ENCODE assay signal across 8 cellular contexts in genomic region chr13:32669030-32669646, GRCh38.
A peak's percentile ranks its signal among the peaks of the same experiment; 100 is the strongest.
DNase-seq lines count a peak whose midpoint lies in the region; ATAC-seq and TF ChIP-seq lines count a peak whose summit lies in the region.

No MANE protein-coding gene starts in this region.

- H3K27ac ChIP-seq in HCT116 (ENCODE audit: low read depth, low read length), result no peak overlapping the region
- H3K27ac ChIP-seq in mesenchymal stem cell (ENCODE audit: low read length, poor library complexity, severe bottlenecking), result no peak overlapping the region

- DNase-seq in DMS114 treated with DMSO at 0.1 percent for 48 hours (lab: John Stamatoyannopoulos, UW; ENCODE audit: unreplicated experiment), result peak; percentile 40
- DNase-seq in HCT116 (ENCODE audit: low read depth, low spot score), result peak; percentile 28
- peak; percentile 68 for DNase-seq in NCI-H748 treated with DMSO at 0.1 percent for 48 hours (lab: John Stamatoyannopoulos, UW)
- DNase-seq in cerebellar cortex (ENCODE audit: low spot score), result peak; percentile 47
- DNase-seq in mesenchymal stem cell, result peak; percentile 64
- no peak for DNase-seq in stimulated activated CD4-positive, alpha-beta T cell treated with anti-CD3 and anti-CD28 coated beads, Interleukin-4, amount 100 ng/mL, for 1 hour

- H3K23ac ChIP-seq in mesenchymal stem cell (ENCODE audit: low read length in 2 of 2), result no peak overlapping the region

- H2BK12ac ChIP-seq in mesenchymal stem cell (ENCODE audit: low read length in 2 of 2), result no peak overlapping the region

- BruUV-seq in HCT116 (replicated peaks; lab: Mats Ljungman, UMichigan), result no TSS peak

- POLR2A ChIA-PET in HCT116 (lab: Charles Lee), result no interaction called here

- H4K8ac ChIP-seq in mesenchymal stem cell (ENCODE audit: low read length), result no peak overlapping the region

- H3K27me3 ChIP-seq in HCT116 (ENCODE audit: insufficient read depth, low read length) (no peaks in the 10 kb centered on the region), mesenchymal stem cell (ENCODE audit: control insufficient read depth in 1 of 2, insufficient read depth in 1 of 2, low read length in 2 of 2) (no peaks in the 10 kb centered on the region)

- H3K9me2 ChIP-seq in HCT116 (ENCODE audit: insufficient read depth), result no peaks in the 10 kb centered on the region

- no peaks in the 10 kb centered on the region for H4K20me1 ChIP-seq in HCT116 (ENCODE audit: insufficient read depth)

- no CpG with 5 or more reads among the region's 3 CpGs for WGBS in mesenchymal stem cell

- peak; percentile 28 to 82 (median 64); a peak in 4 of 6 replicates for TF ChIP-seq CTCF in HCT116 (IDR thresholded peaks at IDR 0.05 in 2 of 3, conservative IDR thresholded peaks at IDR 0.05 in 1 of 3; ENCODE audit: borderline replicate concordance in 1 of 3, insufficient read depth in 1 of 3, low read depth in 2 of 3, low read length in 2 of 3)

- intact Hi-C loops in HCT116 (cut with micrococcal nuclease), result no loop called here

- no peak overlapping the region for H4K91ac ChIP-seq in mesenchymal stem cell (ENCODE audit: low read length)

- no peak overlapping the region for H3K18ac ChIP-seq in mesenchymal stem cell (ENCODE audit: low read depth in 1 of 2, low read length in 2 of 2)

- H3K4me1 ChIP-seq in HCT116 (ENCODE audit: control insufficient read depth in 1 of 2, insufficient read depth in 2 of 2, low read length in 2 of 2) (no peaks in the 10 kb centered on the region), mesenchymal stem cell (ENCODE audit: control insufficient read depth, insufficient read depth, low read depth, low read length) (no peaks in the 10 kb centered on the region)

- H2AK5ac ChIP-seq in mesenchymal stem cell (ENCODE audit: low read length, severe bottlenecking), result no peak overlapping the region

- no peak overlapping the region for H3K9ac ChIP-seq in HCT116 (ENCODE audit: low read length)
- H3K9ac ChIP-seq in mesenchymal stem cell (ENCODE audit: low read length), result no peak overlapping the region

- H3K9me3 ChIP-seq in HCT116 (ENCODE audit: control insufficient read depth in 1 of 2, insufficient read depth in 1 of 2, low read depth in 1 of 2, low read length in 2 of 2) (no peaks in the 10 kb centered on the region), mesenchymal stem cell (ENCODE audit: control insufficient read depth, low read length) (no peaks in the 10 kb centered on the region)

- RAD21 ChIA-PET in HCT116 (lab: Charles Lee; ENCODE audit: low non-redundant PET in 1 of 2, low total read pairs in 2 of 2, uncharacterized antibody in 2 of 2, unreplicated experiment in 2 of 2), result no interaction called here

- TF ChIP-seq POLR2A in HCT116 (IDR thresholded peaks at IDR 0.05; ENCODE audit: borderline replicate concordance, extremely low read depth, insufficient read depth, insufficient read length), result no peak

- peak; percentile 39 for TF ChIP-seq RAD21 in HCT116 (IDR thresholded peaks at IDR 0.05; ENCODE audit: low read depth)

- no peak overlapping the region for H3K4ac ChIP-seq in mesenchymal stem cell (ENCODE audit: low read depth in 1 of 2, low read length in 2 of 2)

- no peak overlapping the region for H2BK120ac ChIP-seq in mesenchymal stem cell (ENCODE audit: low read depth, low read length)

- ATAC-seq in HCT116, result peak; percentile 74
- no peak for ATAC-seq in HG03520 (IDR thresholded peaks at IDR 0.05; ENCODE audit: unreplicated experiment)
- no peak for ATAC-seq in esophagus mucosa

- H3K14ac ChIP-seq in mesenchymal stem cell (ENCODE audit: low read length in 2 of 2), result no peak overlapping the region

- H2BK15ac ChIP-seq in mesenchymal stem cell (ENCODE audit: low read depth, poor library complexity, severe bottlenecking), result no peak overlapping the region

- H3K4me2 ChIP-seq in HCT116 (ENCODE audit: low read length), result no peak overlapping the region
- H3K4me2 ChIP-seq in mesenchymal stem cell (ENCODE audit: low read length, poor library complexity, severe bottlenecking), result no peak overlapping the region

- H3K4me3 ChIP-seq in HCT116 (replicated peaks in 1 of 2; ENCODE audit: low read depth in 1 of 2, low read length in 2 of 2), result no peak overlapping the region
- no peak overlapping the region for H3K4me3 ChIP-seq in mesenchymal stem cell (ENCODE audit: insufficient read depth in 1 of 2, low read depth in 1 of 2, low read length in 2 of 2)

- no peak overlapping the region for H2BK5ac ChIP-seq in mesenchymal stem cell (ENCODE audit: low read depth, low read length, poor library complexity, severe bottlenecking)

- H2AFZ ChIP-seq in HCT116 (ENCODE audit: low read depth, low read length, poor library complexity, severe bottlenecking) (no peak overlapping the region), mesenchymal stem cell (ENCODE audit: low read depth, low read length) (no peak overlapping the region)

- peaks cover 8% of the 10 kb centered on the region for H3K79me1 ChIP-seq in mesenchymal stem cell (replicated peaks; ENCODE audit: low read length, poor library complexity, severe bottlenecking)

- CTCF ChIA-PET in HCT116 (lab: Charles Lee), result interaction anchor here (0.6 to 2.4 kb wide), 21 partner anchors 8 to 759 kb away, joined by 3 to 14 read pairs (median 4); no protein-coding TSS in a partner anchor

- H3K36me3 ChIP-seq in HCT116 (ENCODE audit: control insufficient read depth in 1 of 2, insufficient read depth in 2 of 2, low read length in 2 of 2) (peaks cover 0 to 3% of the 10 kb centered on the region in 2 experiments; a peak in 1 of 4 replicates), mesenchymal stem cell (ENCODE audit: control insufficient read depth in 1 of 2, insufficient read depth in 2 of 2, low read depth in 1 of 2, low read length in 2 of 2) (peaks cover 0 to 36% of the 10 kb centered on the region in 2 experiments)

- no peaks in the 10 kb centered on the region for H3K79me2 ChIP-seq in HCT116 (ENCODE audit: insufficient read depth, low read length)

TF ChIP-seq in HCT116, 20 proteins besides CTCF, POLR2A, EP300 and RAD21:
- TF ChIP-seq CBX3 (IDR thresholded peaks at IDR 0.05; ENCODE audit: low read depth) (no peak), ZFX (IDR thresholded peaks at IDR 0.05) (no peak), JUND (IDR thresholded peaks at IDR 0.05) (no peak), FOSL1 (IDR thresholded peaks at IDR 0.05; ENCODE audit: low read depth) (no peak), SRF (IDR thresholded peaks at IDR 0.05; ENCODE audit: low read depth) (no peak), EZH2 (IDR thresholded peaks at IDR 0.05) (no peak), TCF7L2 (IDR thresholded peaks at IDR 0.05; ENCODE audit: borderline replicate concordance, extremely low read depth, insufficient read depth, insufficient read length) (no peak), SP1 (IDR thresholded peaks at IDR 0.05; ENCODE audit: low read depth) (no peak)
TF ChIP-seq in HCT116: peak in this region for 0.
